Comparison of ENCODE assay signal across 13 cellular contexts in genomic region chr14:35786856-35787255, GRCh38. TPM values are rescaled to one million over a fixed set of nuclear protein-coding genes. Genes with fewer than 3 reads are reported as not detected.
DNase-seq lines count a peak whose midpoint lies in the region; ATAC-seq and TF ChIP-seq lines count a peak whose summit lies in the region.
"Had no signal": no experiment of that assay in that cellular context is flagged by ENCODE, and none has a peak within 500 bp of the region (broad histone marks: within the 10 kb centered on the region; RNA-seq: fewer than 3 reads in every experiment).

No MANE protein-coding gene starts in this region.

- no peak overlapping the region for H3K4me3 Mint-ChIP-seq in activated CD8-positive, alpha-beta T cell treated with anti-CD3 and anti-CD28 coated beads for 36 hours
- H3K4me3 Mint-ChIP-seq in activated CD8-positive, alpha-beta T cell treated with anti-CD3 and anti-CD28 coated beads, Interleukin-2, amount 10 ng/mL, durations not matched to agents 7 days and 5 days = no peak overlapping the region
- no peak overlapping the region for H3K4me3 Mint-ChIP-seq in activated naive CD8-positive, alpha-beta T cell treated with anti-CD3 and anti-CD28 coated beads, Interleukin-2, amount 50 U/mL, for 24 hours
- no peak overlapping the region for H3K4me3 Mint-ChIP-seq in activated naive CD8-positive, alpha-beta T cell treated with anti-CD3 and anti-CD28 coated beads for 36 hours
- H3K4me3 Mint-ChIP-seq in WTC11 = no peak overlapping the region
- no peak overlapping the region for H3K4me3 Mint-ChIP-seq in stimulated activated effector memory CD8-positive, alpha-beta T cell treated with anti-CD3 and anti-CD28 coated beads, Interleukin-12 subunit alpha, Interleukin-12 subunit beta, amount 100 ng/mL, for 72 hours
- H3K4me3 Mint-ChIP-seq: CD4-positive, CD25-positive, alpha-beta regulatory T cell had no signal

- no peak overlapping the region for H3K27ac ChIP-seq in upper lobe of right lung
- H3K27ac ChIP-seq: BLaER1 treated with 17β-estradiol and CSF1 and Interleukin-3, amounts not matched to agents 10 nM and 100 nM had no signal

- CTCF ChIA-PET in activated CD8-positive, alpha-beta T cell treated with anti-CD3 and anti-CD28 coated beads for 36 hours (lab: Charles Lee) = interaction anchor here (1.1 kb wide), 1 partner anchor 35 kb away, joined by 3 read pairs; no protein-coding TSS in a partner anchor
- CTCF ChIA-PET in activated CD8-positive, alpha-beta T cell treated with anti-CD3 and anti-CD28 coated beads, Interleukin-2, amount 10 ng/mL, durations not matched to agents 7 days and 5 days (lab: Charles Lee) = no interaction called here
- CTCF ChIA-PET in WTC11 (lab: Charles Lee) = no interaction called here

- no peaks in the 10 kb centered on the region for H3K27me3 Mint-ChIP-seq in activated CD8-positive, alpha-beta T cell treated with anti-CD3 and anti-CD28 coated beads for 36 hours
- no peaks in the 10 kb centered on the region for H3K27me3 Mint-ChIP-seq in activated CD8-positive, alpha-beta T cell treated with anti-CD3 and anti-CD28 coated beads, Interleukin-2, amount 10 ng/mL, durations not matched to agents 7 days and 5 days (ENCODE audit: low read depth)
- no peaks in the 10 kb centered on the region for H3K27me3 Mint-ChIP-seq in activated naive CD8-positive, alpha-beta T cell treated with anti-CD3 and anti-CD28 coated beads, Interleukin-2, amount 50 U/mL, for 24 hours
- no peaks in the 10 kb centered on the region for H3K27me3 Mint-ChIP-seq in activated naive CD8-positive, alpha-beta T cell treated with anti-CD3 and anti-CD28 coated beads for 36 hours
- H3K27me3 Mint-ChIP-seq in WTC11 (ENCODE audit: low read depth) = no peaks in the 10 kb centered on the region
- H3K27me3 Mint-ChIP-seq: CD4-positive, CD25-positive, alpha-beta regulatory T cell had no signal

- TF ChIP-seq CTCF in activated CD8-positive, alpha-beta T cell treated with anti-CD3 and anti-CD28 coated beads for 36 hours (IDR thresholded peaks at IDR 0.05) = no peak
- no peak for TF ChIP-seq CTCF in WTC11 (IDR thresholded peaks at IDR 0.05)
- TF ChIP-seq CTCF in upper lobe of right lung (IDR thresholded peaks at IDR 0.05) = no peak

- H3K36me3 Mint-ChIP-seq in activated CD8-positive, alpha-beta T cell treated with anti-CD3 and anti-CD28 coated beads for 36 hours (ENCODE audit: low read depth) = peaks cover 11% of the 10 kb centered on the region
- peaks cover 2% of the 10 kb centered on the region for H3K36me3 Mint-ChIP-seq in activated CD8-positive, alpha-beta T cell treated with anti-CD3 and anti-CD28 coated beads, Interleukin-2, amount 10 ng/mL, durations not matched to agents 7 days and 5 days (ENCODE audit: low read depth)
- H3K36me3 Mint-ChIP-seq in activated naive CD8-positive, alpha-beta T cell treated with anti-CD3 and anti-CD28 coated beads, Interleukin-2, amount 50 U/mL, for 24 hours (ENCODE audit: low read depth) = peaks cover 21% of the 10 kb centered on the region
- H3K36me3 Mint-ChIP-seq in activated naive CD8-positive, alpha-beta T cell treated with anti-CD3 and anti-CD28 coated beads for 36 hours = peaks cover 26% of the 10 kb centered on the region
- H3K36me3 Mint-ChIP-seq in WTC11 = no peaks in the 10 kb centered on the region
- H3K36me3 Mint-ChIP-seq in stimulated activated effector memory CD8-positive, alpha-beta T cell treated with anti-CD3 and anti-CD28 coated beads, Interleukin-12 subunit alpha, Interleukin-12 subunit beta, amount 100 ng/mL, for 72 hours = no peaks in the 10 kb centered on the region

- no peak overlapping the region for H3K4me3 ChIP-seq in upper lobe of right lung
- H3K4me3 ChIP-seq: BLaER1 treated with 17β-estradiol and CSF1 and Interleukin-3, amounts not matched to agents 10 nM and 100 nM; HAP-1 had no signal

- peaks cover 36% of the 10 kb centered on the region for H3K4me1 Mint-ChIP-seq in activated CD8-positive, alpha-beta T cell treated with anti-CD3 and anti-CD28 coated beads for 36 hours (ENCODE audit: low read depth)
- H3K4me1 Mint-ChIP-seq in activated CD8-positive, alpha-beta T cell treated with anti-CD3 and anti-CD28 coated beads, Interleukin-2, amount 10 ng/mL, durations not matched to agents 7 days and 5 days (ENCODE audit: low read depth) = peaks cover 14% of the 10 kb centered on the region
- H3K4me1 Mint-ChIP-seq in activated naive CD8-positive, alpha-beta T cell treated with anti-CD3 and anti-CD28 coated beads, Interleukin-2, amount 50 U/mL, for 24 hours = peaks cover 34% of the 10 kb centered on the region
- H3K4me1 Mint-ChIP-seq in activated naive CD8-positive, alpha-beta T cell treated with anti-CD3 and anti-CD28 coated beads for 36 hours = peaks cover 34% of the 10 kb centered on the region
- no peaks in the 10 kb centered on the region for H3K4me1 Mint-ChIP-seq in WTC11
- H3K4me1 Mint-ChIP-seq in stimulated activated effector memory CD8-positive, alpha-beta T cell treated with anti-CD3 and anti-CD28 coated beads, Interleukin-12 subunit alpha, Interleukin-12 subunit beta, amount 100 ng/mL, for 72 hours = peaks cover 41% of the 10 kb centered on the region

- H3K27me3 ChIP-seq in upper lobe of right lung = no peaks in the 10 kb centered on the region
- H3K27me3 ChIP-seq: BLaER1 treated with 17β-estradiol and CSF1 and Interleukin-3, amounts not matched to agents 10 nM and 100 nM had no signal

- no peaks in the 10 kb centered on the region for H3K9me3 Mint-ChIP-seq in activated CD8-positive, alpha-beta T cell treated with anti-CD3 and anti-CD28 coated beads for 36 hours
- no peaks in the 10 kb centered on the region for H3K9me3 Mint-ChIP-seq in activated CD8-positive, alpha-beta T cell treated with anti-CD3 and anti-CD28 coated beads, Interleukin-2, amount 10 ng/mL, durations not matched to agents 7 days and 5 days (ENCODE audit: insufficient read depth)
- H3K9me3 Mint-ChIP-seq in activated naive CD8-positive, alpha-beta T cell treated with anti-CD3 and anti-CD28 coated beads, Interleukin-2, amount 50 U/mL, for 24 hours = peaks cover 5% of the 10 kb centered on the region
- peaks cover 3% of the 10 kb centered on the region for H3K9me3 Mint-ChIP-seq in activated naive CD8-positive, alpha-beta T cell treated with anti-CD3 and anti-CD28 coated beads for 36 hours
- H3K9me3 Mint-ChIP-seq in WTC11 = no peaks in the 10 kb centered on the region
- H3K9me3 Mint-ChIP-seq in stimulated activated effector memory CD8-positive, alpha-beta T cell treated with anti-CD3 and anti-CD28 coated beads, Interleukin-12 subunit alpha, Interleukin-12 subunit beta, amount 100 ng/mL, for 72 hours = no peaks in the 10 kb centered on the region

- ATAC-seq in activated CD8-positive, alpha-beta T cell treated with anti-CD3 and anti-CD28 coated beads for 36 hours = peak; percentile 56
- no peak for ATAC-seq in activated CD8-positive, alpha-beta T cell treated with anti-CD3 and anti-CD28 coated beads, Interleukin-2, amount 10 ng/mL, durations not matched to agents 7 days and 5 days
- peak; percentile 33 for ATAC-seq in activated naive CD8-positive, alpha-beta T cell treated with anti-CD3 and anti-CD28 coated beads, Interleukin-2, amount 50 U/mL, for 24 hours
- no peak for ATAC-seq in WTC11
- ATAC-seq in stimulated activated effector memory CD8-positive, alpha-beta T cell treated with anti-CD3 and anti-CD28 coated beads, Interleukin-12 subunit alpha, Interleukin-12 subunit beta, amount 100 ng/mL, for 72 hours = peak; percentile 90
- ATAC-seq in upper lobe of right lung = no peak

- POLR2A ChIA-PET in activated CD8-positive, alpha-beta T cell treated with anti-CD3 and anti-CD28 coated beads for 36 hours (lab: Charles Lee) = no interaction called here
- POLR2A ChIA-PET in activated CD8-positive, alpha-beta T cell treated with anti-CD3 and anti-CD28 coated beads, Interleukin-2, amount 10 ng/mL, durations not matched to agents 7 days and 5 days (lab: Charles Lee) = no interaction called here
- POLR2A ChIA-PET in WTC11 (lab: Charles Lee) = interaction anchor here (0.6 to 0.7 kb wide), 2 partner anchors 10 to 598 kb away, joined by 3 read pairs; no protein-coding TSS in a partner anchor

- DNase-seq in activated CD8-positive, alpha-beta T cell treated with anti-CD3 and anti-CD28 coated beads for 36 hours = no peak
- no peak for DNase-seq in activated CD8-positive, alpha-beta T cell treated with anti-CD3 and anti-CD28 coated beads, Interleukin-2, amount 10 ng/mL, durations not matched to agents 7 days and 5 days
- DNase-seq in activated naive CD8-positive, alpha-beta T cell treated with anti-CD3 and anti-CD28 coated beads, Interleukin-2, amount 50 U/mL, for 24 hours = no peak
- no peak for DNase-seq in activated naive CD8-positive, alpha-beta T cell treated with anti-CD3 and anti-CD28 coated beads for 36 hours
- DNase-seq in WTC11 (ENCODE audit: low spot score) = no peak
- DNase-seq in stimulated activated effector memory CD8-positive, alpha-beta T cell treated with anti-CD3 and anti-CD28 coated beads, Interleukin-12 subunit alpha, Interleukin-12 subunit beta, amount 100 ng/mL, for 72 hours (ENCODE audit: low spot score in 2 of 2) = no peak
- no peak for DNase-seq in upper lobe of right lung
- DNase-seq: ACHN; CD4-positive, CD25-positive, alpha-beta regulatory T cell; DMS53; GF-D8 had no signal

- H3K27ac Mint-ChIP-seq in activated CD8-positive, alpha-beta T cell treated with anti-CD3 and anti-CD28 coated beads for 36 hours = no peak overlapping the region
- H3K27ac Mint-ChIP-seq in activated CD8-positive, alpha-beta T cell treated with anti-CD3 and anti-CD28 coated beads, Interleukin-2, amount 10 ng/mL, durations not matched to agents 7 days and 5 days = no peak overlapping the region
- no peak overlapping the region for H3K27ac Mint-ChIP-seq in activated naive CD8-positive, alpha-beta T cell treated with anti-CD3 and anti-CD28 coated beads, Interleukin-2, amount 50 U/mL, for 24 hours
- H3K27ac Mint-ChIP-seq in activated naive CD8-positive, alpha-beta T cell treated with anti-CD3 and anti-CD28 coated beads for 36 hours = no peak overlapping the region
- peak overlapping the region; percentile 0 for H3K27ac Mint-ChIP-seq in WTC11
- H3K27ac Mint-ChIP-seq in stimulated activated effector memory CD8-positive, alpha-beta T cell treated with anti-CD3 and anti-CD28 coated beads, Interleukin-12 subunit alpha, Interleukin-12 subunit beta, amount 100 ng/mL, for 72 hours = no peak overlapping the region

- H3K4me1 ChIP-seq in upper lobe of right lung = no peaks in the 10 kb centered on the region
- H3K4me1 ChIP-seq: BLaER1 treated with 17β-estradiol and CSF1 and Interleukin-3, amounts not matched to agents 10 nM and 100 nM; HAP-1 had no signal

- no peaks in the 10 kb centered on the region for H3K36me3 ChIP-seq in upper lobe of right lung
- H3K36me3 ChIP-seq: BLaER1 treated with 17β-estradiol and CSF1 and Interleukin-3, amounts not matched to agents 10 nM and 100 nM; HAP-1 had no signal

- peaks cover 2% of the 10 kb centered on the region for H3K9me3 ChIP-seq in upper lobe of right lung
- H3K9me3 ChIP-seq: HAP-1 had no signal

- intact Hi-C loops in activated CD8-positive, alpha-beta T cell treated with anti-CD3 and anti-CD28 coated beads for 36 hours (cut with micrococcal nuclease) = no loop called here
- intact Hi-C loops in upper lobe of right lung (cut with DNase I) = no loop called here

RNA-seq across cellular contexts. Expression of gene RALGAPA1, which starts 22.2 kb away (rescaled TPM):
- 10 to 100 TPM; 23.7 to 26.5 TPM for total RNA-seq in activated CD8-positive, alpha-beta T cell treated with anti-CD3 and anti-CD28 coated beads for 36 hours
- 10 to 100 TPM; 29.5 to 31.7 TPM for total RNA-seq in activated CD8-positive, alpha-beta T cell treated with anti-CD3 and anti-CD28 coated beads, Interleukin-2, amount 10 ng/mL, durations not matched to agents 7 days and 5 days
- total RNA-seq in activated naive CD8-positive, alpha-beta T cell treated with anti-CD3 and anti-CD28 coated beads for 36 hours = 10 to 100 TPM; 24.1 to 24.7 TPM
- 28.8 to 31.7 TPM (median 29.3 TPM) in 3 replicates for total RNA-seq in WTC11 (2021)
- 58.9 TPM for total RNA-seq in upper lobe of right lung

RNA-seq across cellular contexts. Expression of gene BRMS1L, which starts 39.3 kb away (rescaled TPM):
- total RNA-seq in activated CD8-positive, alpha-beta T cell treated with anti-CD3 and anti-CD28 coated beads for 36 hours = 1 to 10 TPM; 4.3 to 5.5 TPM
- total RNA-seq in activated CD8-positive, alpha-beta T cell treated with anti-CD3 and anti-CD28 coated beads, Interleukin-2, amount 10 ng/mL, durations not matched to agents 7 days and 5 days = 1 to 10 TPM; 5.1 to 5.5 TPM
- 1 to 10 TPM; 8.3 to 8.8 TPM for total RNA-seq in activated naive CD8-positive, alpha-beta T cell treated with anti-CD3 and anti-CD28 coated beads for 36 hours
- 10.7 to 12.9 TPM (median 12.1 TPM) in 3 replicates for total RNA-seq in WTC11 (2021)
- 7.0 TPM for total RNA-seq in upper lobe of right lung

Comparison
In these comparisons a context has a peak if more than half of its experiments do, and no peak if none do; other contexts are left out.
1. ATAC-seq: peak in activated CD8-positive, alpha-beta T cell treated with anti-CD3 and anti-CD28 coated beads for 36 hours (single experiment), activated naive CD8-positive, alpha-beta T cell treated with anti-CD3 and anti-CD28 coated beads, Interleukin-2, amount 50 U/mL, for 24 hours (single experiment) and stimulated activated effector memory CD8-positive, alpha-beta T cell treated with anti-CD3 and anti-CD28 coated beads, Interleukin-12 subunit alpha, Interleukin-12 subunit beta, amount 100 ng/mL, for 72 hours (single experiment); none in activated CD8-positive, alpha-beta T cell treated with anti-CD3 and anti-CD28 coated beads, Interleukin-2, amount 10 ng/mL, durations not matched to agents 7 days and 5 days (single experiment), WTC11 (single experiment) and upper lobe of right lung (single experiment).